8 cellular contexts compared by ENCODE assay signal in genomic region chr18:61606068-61606660, GRCh38.
DNase-seq lines count a peak whose midpoint lies in the region.

No MANE protein-coding gene starts in this region.

- H3K9me3 ChIP-seq in stomach smooth muscle (ENCODE audit: control insufficient read depth in 2 of 2, low read length in 2 of 2): no peaks in the 10 kb centered on the region

- no peaks in the 10 kb centered on the region for H3K36me3 ChIP-seq in stomach smooth muscle (ENCODE audit: control insufficient read depth in 2 of 2, insufficient read depth in 2 of 2, low read length in 2 of 2)

- peaks cover 3% of the 10 kb centered on the region for H3K4me1 ChIP-seq in stomach smooth muscle (ENCODE audit: control insufficient read depth, insufficient read depth, low read length)

- no peak overlapping the region for H3K9ac ChIP-seq in stomach smooth muscle (ENCODE audit: low read length in 2 of 2)

- DNase-seq in HS-27A (ENCODE audit: low read depth) (peak; percentile 48), cerebellum (ENCODE audit: low spot score) (peak; percentile 27), iPS-NIHi7 (ENCODE audit: extremely low spot score) (peak; percentile 60), occipital lobe (lab: John Stamatoyannopoulos, UW) (no peak), COR-L47 (lab: John Stamatoyannopoulos, UW) (no peak)
- no peak for DNase-seq in activated CD4-positive, alpha-beta T cell treated with anti-CD3 and anti-CD28 coated beads for 48 hours
- no peak for DNase-seq in stimulated activated CD4-positive, alpha-beta T cell treated with anti-CD3 and anti-CD28 coated beads, Interleukin-4, amount 100 ng/mL, for 24 hours

- H3K27me3 ChIP-seq in stomach smooth muscle (ENCODE audit: control insufficient read depth in 1 of 2, insufficient read depth in 2 of 2, low read length in 2 of 2): no peaks in the 10 kb centered on the region

- H3K27ac ChIP-seq in stomach smooth muscle (ENCODE audit: low read length): peak overlapping the region; percentile 41

- peak overlapping the region in 1 of 2 donors; percentile 29 for H3K4me3 ChIP-seq in stomach smooth muscle (ENCODE audit: low read length in 2 of 2)

Comparison
In these comparisons a context has a peak if more than half of its experiments do, and no peak if none do; other contexts are left out.
1. DNase-seq: peak in HS-27A (single experiment), cerebellum (single experiment) and iPS-NIHi7 (single experiment); none in occipital lobe (single experiment), COR-L47 (single experiment), activated CD4-positive, alpha-beta T cell treated with anti-CD3 and anti-CD28 coated beads for 48 hours (single experiment) and stimulated activated CD4-positive, alpha-beta T cell treated with anti-CD3 and anti-CD28 coated beads, Interleukin-4, amount 100 ng/mL, for 24 hours (single experiment).